In the genomic region with DNA sequence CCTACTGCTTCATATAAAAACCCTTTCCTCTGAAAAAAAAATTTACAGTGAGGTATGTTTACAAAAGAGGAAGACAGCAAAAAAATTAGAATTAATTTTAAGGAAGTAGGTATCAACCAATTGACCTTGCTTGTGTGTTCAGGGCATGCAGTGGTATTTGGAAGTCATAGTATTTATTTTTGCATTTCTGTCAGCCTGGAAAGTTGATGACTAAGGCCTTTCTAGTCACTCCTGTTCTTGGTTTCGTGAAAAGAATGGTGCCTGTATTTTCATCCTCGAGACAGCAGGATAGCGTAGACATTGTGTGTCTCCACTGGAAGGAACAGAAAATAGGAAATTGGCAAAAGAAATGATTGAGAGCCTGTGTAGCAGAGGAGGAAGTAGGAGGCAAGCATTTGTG, we compare ENCODE assay signal across 14 cellular contexts. TPM values are rescaled to one million over a fixed set of nuclear protein-coding genes. Genes with fewer than 3 reads are reported as not detected.
A peak's percentile ranks its signal among the peaks of the same experiment; 100 is the strongest.
DNase-seq lines count a peak whose midpoint lies in the region; ATAC-seq and TF ChIP-seq lines count a peak whose summit lies in the region.
"Had no signal": no experiment of that assay in that cellular context is flagged by ENCODE, and none has a peak within 500 bp of the region (broad histone marks: within the 10 kb centered on the region; RNA-seq: fewer than 3 reads in every experiment).

No MANE protein-coding gene starts in this region.

- no peaks in the 10 kb centered on the region for H3K9me3 Mint-ChIP-seq in T-cell

- ATAC-seq in GM18502 (IDR thresholded peaks at IDR 0.05; ENCODE audit: poor library complexity, unreplicated experiment) (peak; percentile 45), HG02798 (IDR thresholded peaks at IDR 0.05; ENCODE audit: poor library complexity, unreplicated experiment) (peak; percentile 32), T-cell (replicated peaks in 1 of 4) (no peak)

- no peak for TF ChIP-seq POLR2A in stomach (IDR thresholded peaks at IDR 0.05)

- H3K27ac Mint-ChIP-seq in T-cell, result no peak overlapping the region
- H3K27ac Mint-ChIP-seq: activated naive CD8-positive, alpha-beta T cell had no signal

- TF ChIP-seq EP300 in stomach (IDR thresholded peaks at IDR 0.05), result no peak

- DNase-seq in SK-MEL-5 (ENCODE audit: low read depth, low spot score) (peak; percentile 62), medulla oblongata (ENCODE audit: extremely low spot score) (peak; percentile 57), T-cell (no peak), DMS53 treated with DMSO at 0.1 percent for 48 hours (lab: John Stamatoyannopoulos, UW; ENCODE audit: unreplicated experiment) (no peak), GDM1 (lab: John Stamatoyannopoulos, UW) (no peak), stomach (no peak)
- DNase-seq: activated CD4-positive, alpha-beta T cell treated with anti-CD3 and anti-CD28 coated beads for 4 hours; effector CD8-positive, alpha-beta T cell; H7; NCI-H187 treated with DMSO at 0.1 percent for 48 hours; Peyer's patch had no signal

- H3K4me3 Mint-ChIP-seq in T-cell, result no peak overlapping the region
- H3K4me3 Mint-ChIP-seq: activated naive CD8-positive, alpha-beta T cell had no signal

- no peaks in the 10 kb centered on the region for H3K27me3 Mint-ChIP-seq in T-cell
- H3K27me3 Mint-ChIP-seq: activated naive CD8-positive, alpha-beta T cell had no signal

- in situ Hi-C loops in SK-MEL-5 (cut with HindIII; ENCODE audit: low pct_unique_long_range_greater_than_20kb, low sequenced_read_pairs), result no loop called here

- peak overlapping the region in 2 of 5 donors; percentile 27 to 34 for H3K27ac ChIP-seq in stomach
- H3K27ac ChIP-seq: Peyer's patch had no signal

- peaks cover 69 to 83% (median 73%) of the 10 kb centered on the region in 3 donors for H3K4me1 Mint-ChIP-seq in T-cell

- POLR2A ChIA-PET in T-cell (lab: Charles Lee), result no interaction called here

- TF ChIP-seq CTCF in stomach (IDR thresholded peaks at IDR 0.05), result no peak

- H3K36me3 ChIP-seq in stomach, result no peaks in the 10 kb centered on the region
- H3K36me3 ChIP-seq: Peyer's patch had no signal

- WGBS in stomach, 5 donors, result 63 to 73% (median 70%) methylated on average over 3 of the region's 3 CpGs

- H3K27me3 ChIP-seq in stomach, result no peaks in the 10 kb centered on the region
- H3K27me3 ChIP-seq: Peyer's patch had no signal

- peaks cover 14% of the 10 kb centered on the region for H3K36me3 Mint-ChIP-seq in T-cell

- H3K4me1 ChIP-seq in stomach, result peaks cover 0 to 23% (median 12%) of the 10 kb centered on the region in 4 donors
- H3K4me1 ChIP-seq: Peyer's patch had no signal

- H3K4me3 ChIP-seq in stomach, result no peak overlapping the region
- H3K4me3 ChIP-seq: Peyer's patch had no signal

- CTCF ChIA-PET in T-cell (lab: Charles Lee), result interaction anchor here in 1 of 2 donors (1.0 kb wide), 1 partner anchor 24 kb away, joined by 3 read pairs; the partner anchor contains the start of gene SLC16A7

- H3K9me3 ChIP-seq in stomach, result no peaks in the 10 kb centered on the region
- H3K9me3 ChIP-seq: Peyer's patch had no signal

- intact Hi-C loops in stomach (cut with DNase I; ENCODE audit: low total_unique reads), result no loop called here

RNA-seq across cellular contexts. Expression of gene SLC16A7, which starts 24.5 kb away (rescaled TPM):
- 23.7 and 24.4 TPM in 2 replicates for total RNA-seq in SK-MEL-5 (2014; rRNA removed; shearing (Covaris generic))
- 6.4 and 6.6 TPM in 2 replicates for polyA plus RNA-seq in SK-MEL-5 (2015; cell fraction: cytosol; rRNA removed)
- polyA plus RNA-seq in SK-MEL-5 (2015; cell fraction: nucleus; rRNA removed), result 6.5 and 7.3 TPM in 2 replicates
- 10 to 100 TPM; 43.3 to 54.6 (median 49.4) TPM for total RNA-seq in T-cell
- total RNA-seq in stomach, result 100 to 1,000 TPM in 1 of 5 donors, 10 to 100 TPM in 3, 1 to 10 TPM in 1; 3.5 to 150 (median 84.3) TPM
- 1 to 10 TPM; 1.8 to 4.2 (median 3.8) TPM for polyA plus RNA-seq in stomach

Comparison
In these comparisons a context has a peak if more than half of its experiments do, and no peak if none do; other contexts are left out.
1. ATAC-seq: peak in GM18502 (single experiment) and HG02798 (single experiment); none in T-cell (0 of 4).
2. DNase-seq: peak in SK-MEL-5 (single experiment) and medulla oblongata (single experiment); none in T-cell (0 of 34), DMS53 treated with DMSO at 0.1 percent for 48 hours (single experiment), GDM1 (single experiment) and stomach (single experiment).